10 cellular contexts compared by ENCODE assay signal in the genomic region with DNA sequence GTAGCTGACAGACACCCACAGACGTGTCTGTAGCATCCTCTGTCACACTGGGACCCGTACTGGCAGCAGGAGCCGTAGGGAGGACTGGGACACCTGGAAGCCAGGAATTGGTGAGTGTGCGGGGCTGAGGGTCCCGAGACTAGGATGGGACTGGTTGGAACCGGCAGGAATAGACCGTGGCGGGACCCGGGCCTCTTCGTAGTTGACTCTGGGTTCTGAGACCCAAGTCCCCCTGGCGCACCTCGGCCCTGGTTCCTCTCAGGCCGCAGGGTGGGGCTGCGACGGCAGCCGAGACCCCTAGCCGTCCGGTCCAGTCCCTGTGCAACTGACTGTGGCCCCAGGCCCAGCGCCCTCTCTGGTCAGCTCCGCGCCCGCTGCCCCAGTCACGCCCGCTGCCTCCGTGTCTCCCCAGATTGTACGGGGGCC.
DNase-seq lines count a peak whose midpoint lies in the region; ATAC-seq and TF ChIP-seq lines count a peak whose summit lies in the region.
"Had no signal": no experiment of that assay in that cellular context is flagged by ENCODE, and none has a peak within 500 bp of the region (broad histone marks: within the 10 kb centered on the region; RNA-seq: fewer than 3 reads in every experiment).

No MANE protein-coding gene starts in this region.

- no peak overlapping the region for H3K27ac Mint-ChIP-seq in stimulated activated naive CD8-positive, alpha-beta T cell treated with anti-CD3 and anti-CD28 coated beads, Interleukin-15, Interleukin-2, amounts not matched to agents 100 ng/mL and 50 ng/mL, for 24 hours

- H3K4me3 Mint-ChIP-seq in stimulated activated naive CD8-positive, alpha-beta T cell treated with anti-CD3 and anti-CD28 coated beads, Interleukin-15, Interleukin-2, amounts not matched to agents 100 ng/mL and 50 ng/mL, for 24 hours: peak overlapping the region; percentile 51

- H3K4me1 ChIP-seq in left ventricle myocardium inferior (peaks cover 16% of the 10 kb centered on the region), aorta (ENCODE audit: control insufficient read depth in 1 of 2, insufficient read depth in 2 of 2, low read length in 2 of 2) (no peaks in the 10 kb centered on the region)

- peak overlapping the region; percentile 72 for H3K4me3 ChIP-seq in left ventricle myocardium inferior
- H3K4me3 ChIP-seq in neural cell (ENCODE audit: low read length): peak overlapping the region; percentile 58
- H3K4me3 ChIP-seq in aorta (ENCODE audit: low read length in 2 of 2): peak overlapping the region in 1 of 2 donors; percentile 22
- H3K4me3 ChIP-seq in WERI-Rb-1 (ENCODE audit: low read depth, low read length): no peak overlapping the region

- WGBS in aorta, 2 donors: 12 to 13% methylated on average over 24 to 26 of the region's 26 CpGs

- no peak for TF ChIP-seq RAD21 in neural cell (conservative IDR thresholded peaks at IDR 0.05)

- intact Hi-C loops in left ventricle myocardium inferior (cut with micrococcal nuclease): no loop called here
- intact Hi-C loops in aorta (cut with DNase I): no loop called here

- no peak for TF ChIP-seq CTCF in left ventricle myocardium inferior (IDR thresholded peaks at IDR 0.05; ENCODE audit: borderline replicate concordance)
- no peak for TF ChIP-seq CTCF in neural cell (IDR thresholded peaks at IDR 0.05; ENCODE audit: poor library complexity, severe bottlenecking)
- TF ChIP-seq CTCF in WERI-Rb-1 (IDR thresholded peaks at IDR 0.05; ENCODE audit: low read depth, low read length): no peak

- no peaks in the 10 kb centered on the region for H3K9me2 ChIP-seq in neural cell (ENCODE audit: insufficient read depth, low read length)

- H3K27me3 ChIP-seq in left ventricle myocardium inferior (ENCODE audit: low read depth) (no peaks in the 10 kb centered on the region), neural cell (ENCODE audit: insufficient read depth, low read depth, low read length) (no peaks in the 10 kb centered on the region), aorta (ENCODE audit: control insufficient read depth in 1 of 2, insufficient read depth in 2 of 2, low read length in 1 of 2) (no peaks in the 10 kb centered on the region), WERI-Rb-1 (ENCODE audit: insufficient read depth, low read depth, severe bottlenecking) (no peaks in the 10 kb centered on the region)

- H3K9me3 Mint-ChIP-seq in stimulated activated naive CD8-positive, alpha-beta T cell treated with anti-CD3 and anti-CD28 coated beads, Interleukin-15, Interleukin-2, amounts not matched to agents 100 ng/mL and 50 ng/mL, for 24 hours: peaks cover 7% of the 10 kb centered on the region

- no peaks in the 10 kb centered on the region for H4K20me1 ChIP-seq in neural cell (ENCODE audit: insufficient read depth)

- no peak for TF ChIP-seq EP300 in neural cell (conservative IDR thresholded peaks at IDR 0.05; ENCODE audit: poor library complexity, severe bottlenecking)

- H3K4me2 ChIP-seq in neural cell (ENCODE audit: low read length): no peak overlapping the region

- peaks cover 17% of the 10 kb centered on the region for H3K9me3 ChIP-seq in left ventricle myocardium inferior (replicated peaks)
- no peaks in the 10 kb centered on the region for H3K9me3 ChIP-seq in neural cell (ENCODE audit: low read length)
- H3K9me3 ChIP-seq in aorta (ENCODE audit: control insufficient read depth, low read length): no peaks in the 10 kb centered on the region
- H3K9me3 ChIP-seq in WERI-Rb-1 (ENCODE audit: severe bottlenecking): no peaks in the 10 kb centered on the region

- ATAC-seq in stimulated activated naive CD8-positive, alpha-beta T cell treated with anti-CD3 and anti-CD28 coated beads, Interleukin-15, Interleukin-2, amounts not matched to agents 100 U/mL and 50 U/mL, for 24 hours: no peak
- ATAC-seq in aorta (ENCODE audit: low FRiP score) (peak; percentile 57), GM18517 (IDR thresholded peaks at IDR 0.05; ENCODE audit: unreplicated experiment) (no peak)

- peak overlapping the region; percentile 9 for H3K9ac ChIP-seq in neural cell (ENCODE audit: low read length)

- peaks cover 34% of the 10 kb centered on the region for H3K27me3 Mint-ChIP-seq in stimulated activated naive CD8-positive, alpha-beta T cell treated with anti-CD3 and anti-CD28 coated beads, Interleukin-15, Interleukin-2, amounts not matched to agents 100 ng/mL and 50 ng/mL, for 24 hours

- H3K36me3 Mint-ChIP-seq in stimulated activated naive CD8-positive, alpha-beta T cell treated with anti-CD3 and anti-CD28 coated beads, Interleukin-15, Interleukin-2, amounts not matched to agents 100 ng/mL and 50 ng/mL, for 24 hours (ENCODE audit: low read depth): no peaks in the 10 kb centered on the region

- H3K36me3 ChIP-seq in left ventricle myocardium inferior (no peaks in the 10 kb centered on the region), neural cell (ENCODE audit: insufficient read depth, low read length) (no peaks in the 10 kb centered on the region), aorta (ENCODE audit: control insufficient read depth in 1 of 2, insufficient read depth in 2 of 2, low read length in 1 of 2) (no peaks in the 10 kb centered on the region), WERI-Rb-1 (peaks cover 10% of the 10 kb centered on the region)

- H2AFZ ChIP-seq in neural cell (ENCODE audit: low read depth, low read length): no peak overlapping the region

- peaks cover 19% of the 10 kb centered on the region for H3K4me1 Mint-ChIP-seq in stimulated activated naive CD8-positive, alpha-beta T cell treated with anti-CD3 and anti-CD28 coated beads, Interleukin-15, Interleukin-2, amounts not matched to agents 100 ng/mL and 50 ng/mL, for 24 hours (ENCODE audit: low read depth)

- H3K27ac ChIP-seq in left ventricle myocardium inferior (replicated peaks): peak overlapping the region; percentile 60
- H3K27ac ChIP-seq in neural cell (ENCODE audit: low read length): no peak overlapping the region
- H3K27ac ChIP-seq in aorta (ENCODE audit: low read depth in 1 of 2, low read length in 2 of 2): no peak overlapping the region
- H3K27ac ChIP-seq in WERI-Rb-1: no peak overlapping the region
- H3K27ac ChIP-seq: C4-2B, epithelial cell of prostate had no signal

- H3K79me2 ChIP-seq in neural cell (replicated peaks; ENCODE audit: insufficient read depth, low read length): no peaks in the 10 kb centered on the region

- H3F3A ChIP-seq in neural cell (ENCODE audit: insufficient read depth, low read length, poor library complexity, severe bottlenecking): no peaks in the 10 kb centered on the region

- no peak for DNase-seq in stimulated activated naive CD8-positive, alpha-beta T cell treated with anti-CD3 and anti-CD28 coated beads, Interleukin-15, Interleukin-2, amounts not matched to agents 100 U/mL and 50 U/mL, for 24 hours
- no peak for DNase-seq in left ventricle myocardium inferior
- DNase-seq in aorta: no peak
- no peak for DNase-seq in OCI-M2 (lab: John Stamatoyannopoulos, UW; ENCODE audit: unreplicated experiment)
- no peak for DNase-seq in WERI-Rb-1

TF ChIP-seq in neural cell, 6 proteins besides CTCF, POLR2A, EP300 and RAD21:
- no peak for TF ChIP-seq TAF1 (IDR thresholded peaks at IDR 0.05; ENCODE audit: low read depth)
- TF ChIP-seq POLR2AphosphoS5 (IDR thresholded peaks at IDR 0.05): no peak
- TF ChIP-seq MXI1 (conservative IDR thresholded peaks at IDR 0.05; ENCODE audit: poor library complexity, severe bottlenecking): no peak
- TF ChIP-seq REST (IDR thresholded peaks at IDR 0.05; ENCODE audit: borderline replicate concordance): no peak
- no peak for TF ChIP-seq EZH2 (IDR thresholded peaks at IDR 0.05; ENCODE audit: borderline replicate concordance, insufficient read depth, low read length, poor library complexity, severe bottlenecking)
- TF ChIP-seq SMC3 (conservative IDR thresholded peaks at IDR 0.05; ENCODE audit: poor library complexity): no peak
